Comparison of ENCODE assay signal across 21 cellular contexts in the genomic region with DNA sequence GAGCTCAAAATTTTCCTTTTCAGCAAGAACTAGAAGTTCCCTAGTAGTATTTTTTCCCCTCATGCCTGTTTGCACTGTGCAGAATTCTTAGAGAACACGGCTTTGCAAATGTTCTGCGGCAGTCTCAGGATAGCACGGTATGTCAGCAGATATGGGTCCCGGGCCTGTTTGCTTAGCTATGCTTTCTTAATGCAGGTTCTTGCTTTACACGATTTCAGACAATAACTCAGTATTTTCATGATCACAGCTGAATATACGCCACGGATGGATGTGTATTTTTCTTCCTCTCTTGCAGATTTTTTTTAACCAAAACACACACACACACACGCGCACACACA.
DNase-seq lines count a peak whose midpoint lies in the region; ATAC-seq and TF ChIP-seq lines count a peak whose summit lies in the region.
"Had no signal": no experiment of that assay in that cellular context is flagged by ENCODE, and none has a peak within 500 bp of the region (broad histone marks: within the 10 kb centered on the region; RNA-seq: fewer than 3 reads in every experiment).

No MANE protein-coding gene starts in this region.

- H4K20me1 ChIP-seq in neural progenitor cell (ENCODE audit: low read depth) = no peaks in the 10 kb centered on the region

- H3K36me3 ChIP-seq in suprapubic skin (no peaks in the 10 kb centered on the region), neural progenitor cell (no peaks in the 10 kb centered on the region)
- H3K36me3 ChIP-seq: gastrocnemius medialis, ovary, tibial artery had no signal

- no peak overlapping the region for H3K27ac ChIP-seq in suprapubic skin
- no peak overlapping the region for H3K27ac ChIP-seq in neural progenitor cell
- H3K27ac ChIP-seq: KMS-11, ovary, tibial artery had no signal

- H3K4me1 ChIP-seq in suprapubic skin = no peaks in the 10 kb centered on the region
- H3K4me1 ChIP-seq in neural progenitor cell = peaks cover 11% of the 10 kb centered on the region
- H3K4me1 ChIP-seq: gastrocnemius medialis, tibial artery had no signal

- H3K4me3 ChIP-seq in WI38 (ENCODE audit: low read depth, low read length) (peak overlapping the region; percentile 59), fibroblast of mammary gland (ENCODE audit: control insufficient read depth, low read depth, low read length) (peak overlapping the region; percentile 37), suprapubic skin (peak overlapping the region; percentile 37), neural progenitor cell (no peak overlapping the region)
- H3K4me3 ChIP-seq: ovary had no signal

- peak; percentile 16 for DNase-seq in EL
- DNase-seq in fibroblast of mammary gland (ENCODE audit: low read depth) = no peak
- no peak for DNase-seq in suprapubic skin (ENCODE audit: low spot score in 2 of 2)
- DNase-seq in OCI-M2 (lab: John Stamatoyannopoulos, UW; ENCODE audit: unreplicated experiment) = no peak
- DNase-seq in neural progenitor cell (ENCODE audit: low spot score) = no peak
- DNase-seq in NCI-H2081 (lab: John Stamatoyannopoulos, UW) = no peak
- DNase-seq: activated CD8-positive, alpha-beta memory T cell treated with anti-CD3 and anti-CD28 coated beads for 24 hours; activated T-cell treated with anti-CD3 and anti-CD28 coated beads, Interleukin-2, amount 50 U/mL, for 48 hours; CD8-positive, alpha-beta T cell; kidney; mammary epithelial cell; NCI-H187 treated with DMSO at 0.1 percent for 48 hours; right cardiac atrium; T1000; tibial artery had no signal

- no peak overlapping the region for H3K4me2 ChIP-seq in neural progenitor cell
- H3K4me2 ChIP-seq: KMS-11 had no signal

- no peaks in the 10 kb centered on the region for H3K9me3 ChIP-seq in suprapubic skin
- no peaks in the 10 kb centered on the region for H3K9me3 ChIP-seq in neural progenitor cell (ENCODE audit: low read depth)
- H3K9me3 ChIP-seq: gastrocnemius medialis, ovary, tibial artery had no signal

- H3K9me3 Mint-ChIP-seq in neural progenitor cell = no peaks in the 10 kb centered on the region
- H3K9me3 Mint-ChIP-seq: activated naive CD4-positive, alpha-beta T cell treated with anti-CD3 and anti-CD28 coated beads, Interleukin-2, amount 50 U/mL, for 24 hours; CD8-positive, alpha-beta T cell had no signal

- no peaks in the 10 kb centered on the region for H3K36me3 Mint-ChIP-seq in neural progenitor cell
- H3K36me3 Mint-ChIP-seq: activated naive CD4-positive, alpha-beta T cell treated with anti-CD3 and anti-CD28 coated beads, Interleukin-2, amount 50 U/mL, for 24 hours; CD8-positive, alpha-beta T cell had no signal

- ATAC-seq in HG02852 (IDR thresholded peaks at IDR 0.05; ENCODE audit: unreplicated experiment) = no peak
- ATAC-seq: CD8-positive, alpha-beta T cell had no signal

- H3K4me3 Mint-ChIP-seq in neural progenitor cell = no peak overlapping the region
- H3K4me3 Mint-ChIP-seq: activated naive CD4-positive, alpha-beta T cell treated with anti-CD3 and anti-CD28 coated beads, Interleukin-2, amount 50 U/mL, for 24 hours; CD8-positive, alpha-beta T cell had no signal

- no peaks in the 10 kb centered on the region for H3K79me2 ChIP-seq in neural progenitor cell (ENCODE audit: low read depth)

- no peak overlapping the region for H3K27ac Mint-ChIP-seq in neural progenitor cell
- H3K27ac Mint-ChIP-seq: activated naive CD4-positive, alpha-beta T cell treated with anti-CD3 and anti-CD28 coated beads, Interleukin-2, amount 50 U/mL, for 24 hours; CD8-positive, alpha-beta T cell had no signal

- H3K4me1 Mint-ChIP-seq in neural progenitor cell = peaks cover 19% of the 10 kb centered on the region
- H3K4me1 Mint-ChIP-seq: activated naive CD4-positive, alpha-beta T cell treated with anti-CD3 and anti-CD28 coated beads, Interleukin-2, amount 50 U/mL, for 24 hours had no signal

- no peak overlapping the region for H2AFZ ChIP-seq in neural progenitor cell (replicated peaks)

- H3K27me3 Mint-ChIP-seq in neural progenitor cell (ENCODE audit: insufficient read depth, low read depth) = peaks cover 3% of the 10 kb centered on the region

- H3K9ac ChIP-seq in neural progenitor cell = no peak overlapping the region
- H3K9ac ChIP-seq: KMS-11 had no signal

- H3F3A ChIP-seq in neural progenitor cell (ENCODE audit: low read depth) = no peaks in the 10 kb centered on the region

- WGBS in suprapubic skin = 74% methylated on average over 9 of the region's 9 CpGs

- TF ChIP-seq CTCF in WI38 (IDR thresholded peaks at IDR 0.05; ENCODE audit: low read depth, low read length) (no peak), fibroblast of mammary gland (conservative IDR thresholded peaks at IDR 0.05; ENCODE audit: control insufficient read depth, insufficient read depth, low read depth, low read length) (no peak), suprapubic skin (IDR thresholded peaks at IDR 0.05) (no peak), neural progenitor cell (IDR thresholded peaks at IDR 0.05) (no peak)

- TF ChIP-seq POLR2A in suprapubic skin (IDR thresholded peaks at IDR 0.05) = no peak

- no peak for TF ChIP-seq EP300 in suprapubic skin (IDR thresholded peaks at IDR 0.05)

- H3K27me3 ChIP-seq in suprapubic skin = peaks cover 3% of the 10 kb centered on the region
- no peaks in the 10 kb centered on the region for H3K27me3 ChIP-seq in neural progenitor cell
- H3K27me3 ChIP-seq: gastrocnemius medialis, ovary had no signal
